Comparison of ENCODE assay signal across 15 cellular contexts in genomic region chr12:66242261-66242760, GRCh38. TPM values are rescaled to one million over a fixed set of nuclear protein-coding genes. Genes with fewer than 3 reads are reported as not detected.
DNase-seq lines count a peak whose midpoint lies in the region; ATAC-seq and TF ChIP-seq lines count a peak whose summit lies in the region.
"Had no signal": no experiment of that assay in that cellular context is flagged by ENCODE, and none has a peak within 500 bp of the region (broad histone marks: within the 10 kb centered on the region; RNA-seq: fewer than 3 reads in every experiment).

No MANE protein-coding gene starts in this region.

- no peak for TF ChIP-seq POLR2A in esophagus squamous epithelium (IDR thresholded peaks at IDR 0.05)

- H4K20me1 ChIP-seq in BLaER1 treated with 17β-estradiol and CSF1 and Interleukin-3, amounts not matched to agents 10 nM and 100 nM: no peaks in the 10 kb centered on the region
- no peaks in the 10 kb centered on the region for H4K20me1 ChIP-seq in KMS-11 (ENCODE audit: insufficient read depth)

- H3K27me3 Mint-ChIP-seq in activated CD8-positive, alpha-beta T cell treated with anti-CD3 and anti-CD28 coated beads, Interleukin-2, amount 10 ng/mL, durations not matched to agents 7 days and 5 days (ENCODE audit: low read depth): peaks cover 10% of the 10 kb centered on the region
- H3K27me3 Mint-ChIP-seq: B cell had no signal

- H3K36me3 Mint-ChIP-seq in activated CD8-positive, alpha-beta T cell treated with anti-CD3 and anti-CD28 coated beads, Interleukin-2, amount 10 ng/mL, durations not matched to agents 7 days and 5 days (ENCODE audit: low read depth): no peaks in the 10 kb centered on the region

- no peaks in the 10 kb centered on the region; a peak in 1 of 22 replicates for H3K9me3 ChIP-seq in BLaER1 treated with 17β-estradiol and CSF1 and Interleukin-3, amounts not matched to agents 10 nM and 100 nM (replicated peaks in 1 of 11)
- no peaks in the 10 kb centered on the region for H3K9me3 ChIP-seq in neutrophil
- no peaks in the 10 kb centered on the region for H3K9me3 ChIP-seq in esophagus squamous epithelium
- H3K9me3 ChIP-seq in lower lobe of right lung: no peaks in the 10 kb centered on the region
- H3K9me3 ChIP-seq: MG63 had no signal

- peak overlapping the region in 8 of 11 experiments; percentile 7 to 84 (median 64); a peak in 13 of 22 replicates for H3K27ac ChIP-seq in BLaER1 treated with 17β-estradiol and CSF1 and Interleukin-3, amounts not matched to agents 10 nM and 100 nM
- H3K27ac ChIP-seq in KMS-11 (no peak overlapping the region), neutrophil (peak overlapping the region; percentile 84), esophagus squamous epithelium (peak overlapping the region in 1 of 4 donors; percentile 25), lower lobe of right lung (no peak overlapping the region)

- ATAC-seq in activated CD8-positive, alpha-beta T cell treated with anti-CD3 and anti-CD28 coated beads, Interleukin-2, amount 10 ng/mL, durations not matched to agents 7 days and 5 days: no peak
- no peak for ATAC-seq in lower lobe of right lung

- POLR2A ChIA-PET in activated CD8-positive, alpha-beta T cell treated with anti-CD3 and anti-CD28 coated beads, Interleukin-2, amount 10 ng/mL, durations not matched to agents 7 days and 5 days (lab: Charles Lee): interaction anchor here (0.5 to 0.6 kb wide), 2 partner anchors 52 to 1130 kb away, joined by 3 read pairs; no protein-coding TSS in a partner anchor

- intact Hi-C loops in esophagus squamous epithelium (cut with DNase I) (no loop called here), lower lobe of right lung (cut with DNase I) (no loop called here)

- H3K4me2 ChIP-seq in BLaER1 treated with 17β-estradiol and CSF1 and Interleukin-3, amounts not matched to agents 10 nM and 100 nM: peak overlapping the region in 8 of 11 experiments; percentile 2 to 85 (median 68); a peak in 12 of 22 replicates
- peak overlapping the region; percentile 21 for H3K4me2 ChIP-seq in KMS-11

- peaks cover 0 to 1% (median 0%) of the 10 kb centered on the region in 11 experiments; a peak in 1 of 22 replicates for H3K27me3 ChIP-seq in BLaER1 treated with 17β-estradiol and CSF1 and Interleukin-3, amounts not matched to agents 10 nM and 100 nM
- H3K27me3 ChIP-seq in KMS-11 (ENCODE audit: insufficient read depth, low read depth) (no peaks in the 10 kb centered on the region), neutrophil (no peaks in the 10 kb centered on the region), esophagus squamous epithelium (no peaks in the 10 kb centered on the region), lower lobe of right lung (ENCODE audit: low read depth) (no peaks in the 10 kb centered on the region)
- H3K27me3 ChIP-seq: MG63 had no signal

- H2AFZ ChIP-seq in KMS-11 (ENCODE audit: low read depth): no peak overlapping the region

- H3K4me1 ChIP-seq in BLaER1 treated with 17β-estradiol and CSF1 and Interleukin-3, amounts not matched to agents 10 nM and 100 nM: peaks cover 0 to 81% (median 29%) of the 10 kb centered on the region in 10 experiments; a peak in 13 of 20 replicates
- H3K4me1 ChIP-seq in KMS-11 (ENCODE audit: low read depth, poor library complexity, severe bottlenecking): peaks cover 17% of the 10 kb centered on the region
- H3K4me1 ChIP-seq in neutrophil (ENCODE audit: control insufficient read depth in 1 of 2, insufficient read depth in 1 of 2, low read depth in 1 of 2, low read length in 1 of 2): peaks cover 74 to 77% of the 10 kb centered on the region in 2 experiments
- no peaks in the 10 kb centered on the region for H3K4me1 ChIP-seq in esophagus squamous epithelium
- H3K4me1 ChIP-seq in lower lobe of right lung: no peaks in the 10 kb centered on the region

- H3K9ac ChIP-seq in BLaER1 treated with 17β-estradiol and CSF1 and Interleukin-3, amounts not matched to agents 10 nM and 100 nM: peak overlapping the region in 4 of 11 experiments; percentile 45 to 61 (median 60); a peak in 7 of 22 replicates
- no peak overlapping the region for H3K9ac ChIP-seq in KMS-11

- H3K9me3 Mint-ChIP-seq in activated CD8-positive, alpha-beta T cell treated with anti-CD3 and anti-CD28 coated beads, Interleukin-2, amount 10 ng/mL, durations not matched to agents 7 days and 5 days (ENCODE audit: insufficient read depth): no peaks in the 10 kb centered on the region
- H3K9me3 Mint-ChIP-seq: CD8-positive, alpha-beta memory T cell had no signal

- CTCF ChIA-PET in activated CD8-positive, alpha-beta T cell treated with anti-CD3 and anti-CD28 coated beads, Interleukin-2, amount 10 ng/mL, durations not matched to agents 7 days and 5 days (lab: Charles Lee): interaction anchor here (1.1 kb wide), 1 partner anchor 32 kb away, joined by 3 read pairs; no protein-coding TSS in a partner anchor

- no peaks in the 10 kb centered on the region for H3K79me2 ChIP-seq in KMS-11 (ENCODE audit: insufficient read depth, low read depth)

- TF ChIP-seq CTCF in KMS-11 (conservative IDR thresholded peaks at IDR 0.05; ENCODE audit: low read depth, low read length) (no peak), choroid plexus epithelial cell (conservative IDR thresholded peaks at IDR 0.05; ENCODE audit: low read depth, low read length) (no peak), neutrophil (IDR thresholded peaks at IDR 0.05) (no peak), esophagus squamous epithelium (IDR thresholded peaks at IDR 0.05) (no peak), lower lobe of right lung (IDR thresholded peaks at IDR 0.05) (no peak)

- no peak overlapping the region for H3K27ac Mint-ChIP-seq in activated CD8-positive, alpha-beta T cell treated with anti-CD3 and anti-CD28 coated beads, Interleukin-2, amount 10 ng/mL, durations not matched to agents 7 days and 5 days
- H3K27ac Mint-ChIP-seq: B cell; CD8-positive, alpha-beta memory T cell had no signal

- DNase-seq in choroid plexus epithelial cell (ENCODE audit: low read depth) (peak; percentile 32), esophagus squamous epithelium (lab: John Stamatoyannopoulos, UW) (no peak), lower lobe of right lung (no peak)
- no peak for DNase-seq in activated CD8-positive, alpha-beta T cell treated with anti-CD3 and anti-CD28 coated beads, Interleukin-2, amount 10 ng/mL, durations not matched to agents 7 days and 5 days
- DNase-seq in stimulated activated CD8-positive, alpha-beta memory T cell treated with anti-CD3 and anti-CD28 coated beads, Interleukin-4, amount 100 ng/mL, for 48 hours: no peak
- DNase-seq: CD8-positive, alpha-beta memory T cell; NCI-H1105 treated with DMSO at 0.1 percent for 48 hours; NCI-H187; NCI-H510A; NCI-H82 had no signal

- 87 to 97% methylated on average over 3 of the region's 4 CpGs for WGBS in esophagus squamous epithelium, 2 donors

- peaks cover 0 to 43% (median 0%) of the 10 kb centered on the region in 11 experiments; a peak in 4 of 22 replicates for H3K36me3 ChIP-seq in BLaER1 treated with 17β-estradiol and CSF1 and Interleukin-3, amounts not matched to agents 10 nM and 100 nM
- H3K36me3 ChIP-seq in KMS-11 (ENCODE audit: insufficient read depth) (no peaks in the 10 kb centered on the region), neutrophil (peaks cover 23% of the 10 kb centered on the region), esophagus squamous epithelium (peaks cover 0 to 25% (median 0%) of the 10 kb centered on the region in 3 donors), lower lobe of right lung (peaks cover 53% of the 10 kb centered on the region)
- H3K36me3 ChIP-seq: MG63 had no signal

- no peak overlapping the region for H3K4me3 ChIP-seq in BLaER1 treated with 17β-estradiol and CSF1 and Interleukin-3, amounts not matched to agents 10 nM and 100 nM
- H3K4me3 ChIP-seq in KMS-11 (IDR thresholded peaks at IDR 0.05; ENCODE audit: insufficient read depth, low read depth, low read length) (no peak overlapping the region), choroid plexus epithelial cell (ENCODE audit: low read depth, low read length) (no peak overlapping the region), neutrophil (ENCODE audit: low read depth in 1 of 2, low read length in 1 of 2) (peak overlapping the region; percentile 39 to 54), esophagus squamous epithelium (no peak overlapping the region), lower lobe of right lung (no peak overlapping the region)
- H3K4me3 ChIP-seq: MG63 had no signal

- H3K4me3 Mint-ChIP-seq in activated CD8-positive, alpha-beta T cell treated with anti-CD3 and anti-CD28 coated beads, Interleukin-2, amount 10 ng/mL, durations not matched to agents 7 days and 5 days: no peak overlapping the region
- H3K4me3 Mint-ChIP-seq: B cell; CD8-positive, alpha-beta memory T cell had no signal

- H3K4me1 Mint-ChIP-seq in activated CD8-positive, alpha-beta T cell treated with anti-CD3 and anti-CD28 coated beads, Interleukin-2, amount 10 ng/mL, durations not matched to agents 7 days and 5 days (ENCODE audit: low read depth): no peaks in the 10 kb centered on the region
- H3K4me1 Mint-ChIP-seq: CD8-positive, alpha-beta memory T cell had no signal

RNA-seq across cellular contexts. Expression of gene IRAK3, which starts 53.3 kb away (rescaled TPM):
- 10 to 100 TPM in 1 of 4 donors, 1 to 10 TPM in 3; 1.5 to 14.1 (median 7.7) TPM for total RNA-seq in esophagus squamous epithelium
- total RNA-seq in activated CD8-positive, alpha-beta T cell treated with anti-CD3 and anti-CD28 coated beads, Interleukin-2, amount 10 ng/mL, durations not matched to agents 7 days and 5 days: under 1 TPM; 0.05 to 0.40 TPM
- total RNA-seq in lower lobe of right lung: 50.7 TPM

RNA-seq across cellular contexts. Expression of gene HELB, which starts 60.0 kb away (rescaled TPM):
- total RNA-seq in esophagus squamous epithelium: 1 to 10 TPM in 3 of 4 donors, under 1 TPM in 1; 0.76 to 5.3 (median 1.8) TPM
- 10 to 100 TPM; 24.2 to 25.7 TPM for total RNA-seq in activated CD8-positive, alpha-beta T cell treated with anti-CD3 and anti-CD28 coated beads, Interleukin-2, amount 10 ng/mL, durations not matched to agents 7 days and 5 days
- total RNA-seq in lower lobe of right lung: 6.4 TPM

Comparison
In these comparisons a context has a peak if more than half of its experiments do, and no peak if none do; other contexts are left out.
1. H3K27ac ChIP-seq: peak in BLaER1 treated with 17β-estradiol and CSF1 and Interleukin-3, amounts not matched to agents 10 nM and 100 nM (8 of 11) and neutrophil (single experiment); none in KMS-11 (single experiment) and lower lobe of right lung (single experiment).
2. H3K4me3 ChIP-seq: peak in neutrophil (2 of 2); none in BLaER1 treated with 17β-estradiol and CSF1 and Interleukin-3, amounts not matched to agents 10 nM and 100 nM (0 of 10), KMS-11 (single experiment), choroid plexus epithelial cell (single experiment), esophagus squamous epithelium (0 of 4) and lower lobe of right lung (single experiment).